In the genomic region with DNA sequence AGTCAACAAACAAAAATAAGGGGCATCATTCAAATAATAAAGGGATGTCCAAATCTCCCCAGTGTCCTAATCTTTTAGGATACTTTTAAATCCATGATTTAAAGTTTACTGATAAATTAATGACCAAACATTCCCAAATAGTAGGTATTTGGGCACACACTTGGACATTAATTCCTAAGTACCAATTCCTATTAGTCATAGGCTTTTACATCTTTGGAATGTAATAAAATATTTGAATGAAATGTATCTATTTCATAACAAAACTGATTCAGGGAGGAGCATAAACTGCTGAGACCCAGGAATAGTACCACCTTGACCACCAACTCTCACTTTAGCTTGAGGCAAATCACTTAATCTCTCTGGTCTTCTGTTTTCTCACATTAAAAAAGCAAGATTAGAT, we compare ENCODE assay signal across 8 cellular contexts. TPM values are rescaled to one million over a fixed set of nuclear protein-coding genes. Genes with fewer than 3 reads are reported as not detected.
"Had no signal": no experiment of that assay in that cellular context is flagged by ENCODE, and none has a peak within 500 bp of the region (broad histone marks: within the 10 kb centered on the region; RNA-seq: fewer than 3 reads in every experiment).

No MANE protein-coding gene starts in this region.

- H3K27ac Mint-ChIP-seq: HFFc6, IgD-negative memory B cell had no signal

- H3K9me3 ChIP-seq: HAP-1 had no signal

- H3K4me3 Mint-ChIP-seq: HFFc6, IgD-negative memory B cell had no signal

- H3K9me3 Mint-ChIP-seq: HFFc6, IgD-negative memory B cell had no signal

- H3K4me1 ChIP-seq: HAP-1 had no signal

- H3K36me3 ChIP-seq: HAP-1 had no signal

- H3K4me3 ChIP-seq: HAP-1 had no signal

- H3K4me1 Mint-ChIP-seq: IgD-negative memory B cell had no signal

- H3K27me3 Mint-ChIP-seq: IgD-negative memory B cell had no signal

- H3K27ac ChIP-seq: HL-60 had no signal

- DNase-seq: GOT3, H7, HFFc6 had no signal

RNA-seq across cellular contexts. Expression of gene VGLL2, which starts 44.3 kb away (rescaled TPM):
- total RNA-seq: H7, HepG2, HFFc6, HT1080 had no signal
